Comparison of ENCODE assay signal across 10 cellular contexts in the genomic region with DNA sequence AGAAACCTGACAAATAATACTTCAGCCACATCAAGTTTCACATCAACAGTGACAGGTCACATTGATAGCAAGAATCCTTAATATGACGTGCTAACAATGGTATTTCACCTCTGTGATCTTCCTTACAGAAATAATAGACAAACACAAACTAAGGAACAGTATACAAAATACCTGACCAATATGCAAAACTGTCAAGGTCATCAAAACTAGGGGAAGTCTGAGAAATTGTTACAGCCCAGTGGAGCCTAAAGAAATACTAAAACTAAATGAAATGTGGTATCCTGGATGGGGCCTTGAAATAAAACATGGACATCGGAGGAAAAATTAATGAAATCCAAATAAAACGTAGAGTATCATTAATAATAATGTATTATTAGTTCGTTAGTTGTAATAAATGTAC.
"Had no signal": no experiment of that assay in that cellular context is flagged by ENCODE, and none has a peak within 500 bp of the region (broad histone marks: within the 10 kb centered on the region; RNA-seq: fewer than 3 reads in every experiment).

No MANE protein-coding gene starts in this region.

- DNase-seq: GM23248, GOT3, H7, HFFc6, Karpas-422, KBM-7 had no signal

- H2AFZ ChIP-seq: GM23248 had no signal

- H3K4me1 ChIP-seq: HAP-1 had no signal

- H3K27ac ChIP-seq: GM23248, HL-60, KMS-11 had no signal

- H3K9me3 ChIP-seq: HAP-1 had no signal

- ATAC-seq: HCT116 had no signal

- H3K9ac ChIP-seq: GM23248, KMS-11 had no signal

- H3K4me3 ChIP-seq: GM23248, HAP-1 had no signal

- H3K36me3 ChIP-seq: HAP-1 had no signal

- H3K4me2 ChIP-seq: KMS-11 had no signal
